Comparison of ENCODE assay signal across 9 cellular contexts in the genomic region with DNA sequence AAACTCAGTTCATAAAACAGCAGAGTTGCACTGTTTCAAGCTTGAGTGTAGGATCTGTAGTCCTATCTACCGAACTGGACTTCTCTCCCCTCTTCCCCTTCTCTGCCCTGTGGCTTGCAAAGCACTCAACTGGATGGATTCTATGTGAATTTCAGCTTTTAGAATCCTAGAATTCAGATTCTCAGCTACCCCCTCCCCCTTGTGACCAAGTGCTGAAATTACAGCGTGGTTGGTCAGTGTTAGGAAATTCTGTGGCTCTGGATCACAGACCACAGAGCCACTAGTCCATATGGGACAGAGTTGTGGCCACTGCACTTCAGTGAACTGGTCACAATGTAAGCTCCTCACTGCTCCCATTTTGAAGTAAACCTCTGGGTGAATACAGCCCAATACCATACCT.
A peak's percentile ranks its signal among the peaks of the same experiment; 100 is the strongest.
DNase-seq lines count a peak whose midpoint lies in the region; ATAC-seq and TF ChIP-seq lines count a peak whose summit lies in the region.
"Had no signal": no experiment of that assay in that cellular context is flagged by ENCODE, and none has a peak within 500 bp of the region (broad histone marks: within the 10 kb centered on the region; RNA-seq: fewer than 3 reads in every experiment).

No MANE protein-coding gene starts in this region.

- H3K36me3 ChIP-seq in ascending aorta, result no peaks in the 10 kb centered on the region
- H3K36me3 ChIP-seq in mesendoderm (ENCODE audit: control insufficient read depth, insufficient read depth, low read length), result no peaks in the 10 kb centered on the region
- no peaks in the 10 kb centered on the region for H3K36me3 ChIP-seq in gastrocnemius medialis

- no peak overlapping the region for H3K9ac ChIP-seq in mesendoderm (ENCODE audit: low read length)

- no peak overlapping the region for H3K4ac ChIP-seq in mesendoderm (ENCODE audit: low read depth, low read length)

- TF ChIP-seq CTCF in ascending aorta (IDR thresholded peaks at IDR 0.05), result peak in 2 of 3 experiments; percentile 11 to 34
- no peak for TF ChIP-seq CTCF in gastrocnemius medialis (IDR thresholded peaks at IDR 0.05 in 4 of 5, conservative IDR thresholded peaks at IDR 0.05 in 1 of 5)

- H4K8ac ChIP-seq in mesendoderm (ENCODE audit: low read depth, low read length), result no peak overlapping the region

- H3K56ac ChIP-seq in mesendoderm (ENCODE audit: low read length), result no peak overlapping the region

- DNase-seq in ELF-1 (ENCODE audit: low read depth, low spot score), result peak; percentile 40
- peak; percentile 38 for DNase-seq in HT-29 (ENCODE audit: low spot score)
- DNase-seq in ascending aorta (ENCODE audit: low spot score in 2 of 2), result no peak
- peak; percentile 29 for DNase-seq in mesendoderm
- no peak for DNase-seq in NCI-H2029 (lab: John Stamatoyannopoulos, UW)
- no peak for DNase-seq in gastrocnemius medialis
- DNase-seq in activated gamma-delta T cell (lab: John Stamatoyannopoulos, UW), result no peak
- DNase-seq: activated CD4-positive, alpha-beta T cell treated with anti-CD3 and anti-CD28 coated beads for 36 hours had no signal

- in situ Hi-C loops in gastrocnemius medialis (cut with MboI; ENCODE audit: low sequenced_read_pairs in 4 of 4), result no loop called here

- H2BK15ac ChIP-seq in mesendoderm (replicated peaks; ENCODE audit: low read depth), result no peak overlapping the region

- no peak overlapping the region for H3K27ac ChIP-seq in ascending aorta
- H3K27ac ChIP-seq in mesendoderm (ENCODE audit: low read depth, low read length), result no peak overlapping the region
- H3K27ac ChIP-seq in gastrocnemius medialis, result no peak overlapping the region

- H2BK120ac ChIP-seq in mesendoderm (ENCODE audit: low read depth, low read length), result no peak overlapping the region

- ATAC-seq in GM19023 (IDR thresholded peaks at IDR 0.05; ENCODE audit: unreplicated experiment), result no peak
- no peak for ATAC-seq in gastrocnemius medialis
- ATAC-seq: activated CD4-positive, alpha-beta T cell treated with anti-CD3 and anti-CD28 coated beads for 36 hours had no signal

- no peaks in the 10 kb centered on the region for H3K79me2 ChIP-seq in mesendoderm (ENCODE audit: control insufficient read depth, insufficient read depth, low read length)

- no peak overlapping the region for H2BK5ac ChIP-seq in mesendoderm (ENCODE audit: low read length)

- H4K5ac ChIP-seq in mesendoderm (ENCODE audit: low read length), result no peak overlapping the region

- H3K23ac ChIP-seq in mesendoderm (ENCODE audit: low read length), result no peak overlapping the region

- no CpG with 5 or more reads among the region's 2 CpGs for WGBS in mesendoderm (ENCODE audit: extremely low coverage, insufficient coverage, low lambda C conversion rate)

- intact Hi-C loops in ascending aorta (cut with DNase I), result no loop called here
- intact Hi-C loops in gastrocnemius medialis (cut with DNase I; ENCODE audit: low total_unique reads), result no loop called here

- TF ChIP-seq POLR2A in gastrocnemius medialis (IDR thresholded peaks at IDR 0.05), result no peak

- no peak overlapping the region for H3K4me2 ChIP-seq in mesendoderm (ENCODE audit: low read length)

- H3K9me3 ChIP-seq in ascending aorta (no peaks in the 10 kb centered on the region), gastrocnemius medialis (no peaks in the 10 kb centered on the region)

- H3K4me3 ChIP-seq in ascending aorta (no peak overlapping the region), mesendoderm (ENCODE audit: low read length) (no peak overlapping the region), gastrocnemius medialis (no peak overlapping the region)

- H3K18ac ChIP-seq in mesendoderm (ENCODE audit: low read length), result no peak overlapping the region

- no peak overlapping the region for H2AK5ac ChIP-seq in mesendoderm (ENCODE audit: low read length)

- H3K27me3 ChIP-seq in ascending aorta, result no peaks in the 10 kb centered on the region
- H3K27me3 ChIP-seq in mesendoderm (ENCODE audit: insufficient read depth, low read length, poor library complexity), result no peaks in the 10 kb centered on the region
- H3K27me3 ChIP-seq in gastrocnemius medialis, result peaks cover 0 to 6% (median 0%) of the 10 kb centered on the region in 3 donors

- H3K4me1 ChIP-seq in ascending aorta (no peaks in the 10 kb centered on the region), mesendoderm (ENCODE audit: control insufficient read depth, low read depth, low read length) (no peaks in the 10 kb centered on the region), gastrocnemius medialis (no peaks in the 10 kb centered on the region)

- no peaks in the 10 kb centered on the region for H3K79me1 ChIP-seq in mesendoderm (ENCODE audit: low read length)

Comparison
In these comparisons a context has a peak if more than half of its experiments do, and no peak if none do; other contexts are left out.
1. DNase-seq: peak in ELF-1 (single experiment), HT-29 (single experiment) and mesendoderm (single experiment); none in ascending aorta (0 of 2), NCI-H2029 (single experiment), gastrocnemius medialis (0 of 2) and activated gamma-delta T cell (single experiment).
2. CTCF ChIP-seq: peak in ascending aorta (2 of 3); none in gastrocnemius medialis (0 of 5).